In the genomic region with DNA sequence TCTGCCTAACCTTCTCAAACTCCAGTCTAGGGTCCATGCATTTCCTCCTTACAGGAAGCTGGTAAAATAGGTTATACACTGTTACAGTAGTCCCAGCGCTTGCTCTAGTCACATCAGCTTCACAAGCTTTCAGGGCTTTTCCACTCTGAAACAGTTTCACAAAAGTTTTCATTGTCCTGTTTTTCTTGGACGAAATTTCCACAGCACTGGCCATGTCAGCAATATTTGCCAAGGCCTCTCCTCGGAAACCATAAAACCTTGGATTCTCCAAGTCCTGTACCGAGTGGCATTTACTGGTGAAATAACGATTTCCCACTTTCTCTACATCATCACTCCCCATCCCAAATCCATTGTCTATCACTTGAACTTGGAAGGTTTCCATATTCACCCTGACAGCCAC, we compare ENCODE assay signal across 16 cellular contexts. TPM values are rescaled to one million over a fixed set of nuclear protein-coding genes. Genes with fewer than 3 reads are reported as not detected.
A peak's percentile ranks its signal among the peaks of the same experiment; 100 is the strongest.
DNase-seq lines count a peak whose midpoint lies in the region; ATAC-seq, FAIRE-seq and TF ChIP-seq lines count a peak whose summit lies in the region.
"Had no signal": no experiment of that assay in that cellular context is flagged by ENCODE, and none has a peak within 500 bp of the region (broad histone marks: within the 10 kb centered on the region; RNA-seq: fewer than 3 reads in every experiment).

No MANE protein-coding gene starts in this region.

- H3K27ac ChIP-seq in DND-41 (ENCODE audit: low read length): no peak overlapping the region
- peak overlapping the region; percentile 84 for H3K27ac ChIP-seq in cingulate gyrus (ENCODE audit: low read depth, low read length)
- H3K27ac ChIP-seq in layer of hippocampus (ENCODE audit: low read depth, low read length): peak overlapping the region; percentile 75
- H3K27ac ChIP-seq in stomach: peak overlapping the region in 4 of 5 donors; percentile 11 to 54 (median 33)
- H3K27ac ChIP-seq: brain microvascular endothelial cell had no signal

- DNase-seq in DND-41 (no peak), stomach (no peak), NCI-H2081 treated with DMSO at 0.1 percent for 48 hours (lab: John Stamatoyannopoulos, UW) (no peak), H54 (ENCODE audit: insufficient read length, low spot score) (no peak), mesothelial cell of epicardium (ENCODE audit: low spot score in 2 of 2, unreplicated experiment in 2 of 2) (no peak), DMS153 (lab: John Stamatoyannopoulos, UW) (no peak)
- DNase-seq: activated naive CD4-positive, alpha-beta T cell treated with anti-CD3 and anti-CD28 coated beads, Interleukin-2, amount 50 U/mL, for 16 hours; activated T-cell treated with anti-CD3 and anti-CD28 coated beads for 4 hours; brain microvascular endothelial cell; EL; kidney glomerular epithelial cell; NCI-H1417 treated with DMSO at 0.1 percent for 48 hours; RPMI8226; stimulated activated naive B cell treated with anti-CD40 and anti-IgM and Interleukin-4, amounts not matched to agents 10 μg/mL and 1 μg/mL and 100 μg/mL, for 72 hours had no signal

- H3K4me1 ChIP-seq in DND-41 (ENCODE audit: insufficient read depth, low read length): peaks cover 55% of the 10 kb centered on the region
- H3K4me1 ChIP-seq in stomach: peaks cover 7 to 46% (median 33%) of the 10 kb centered on the region in 4 donors

- TF ChIP-seq POLR2A in stomach (IDR thresholded peaks at IDR 0.05): no peak
- no peak for TF ChIP-seq POLR2A in H54 (IDR thresholded peaks at IDR 0.05; ENCODE audit: low read depth, low read length)

- H3K4me3 Mint-ChIP-seq in mesothelial cell of epicardium: no peak overlapping the region

- no peak overlapping the region for H3K9ac ChIP-seq in DND-41 (ENCODE audit: low read depth, low read length)

- H3K27ac Mint-ChIP-seq in mesothelial cell of epicardium: no peak overlapping the region
- H3K27ac Mint-ChIP-seq: stimulated activated naive B cell treated with anti-CD40 and anti-IgM and Interleukin-4, amounts not matched to agents 10 μg/mL and 1 μg/mL and 100 μg/mL, for 72 hours had no signal

- H3K4me3 ChIP-seq in DND-41 (ENCODE audit: low read depth in 1 of 2, low read length in 2 of 2) (no peak overlapping the region), stomach (no peak overlapping the region)

- H3K9me3 Mint-ChIP-seq in mesothelial cell of epicardium: peaks cover 12% of the 10 kb centered on the region
- H3K9me3 Mint-ChIP-seq: stimulated activated naive B cell treated with anti-CD40 and anti-IgM and Interleukin-4, amounts not matched to agents 10 μg/mL and 1 μg/mL and 100 μg/mL, for 72 hours had no signal

- H3K9me3 ChIP-seq in DND-41 (ENCODE audit: insufficient read depth, low read length, severe bottlenecking) (no peaks in the 10 kb centered on the region), stomach (no peaks in the 10 kb centered on the region)

- FAIRE-seq in H54 (lab: Jason Lieb, UNC): no peak

- 85 to 94% (median 93%) methylated on average over 5 of the region's 5 CpGs for WGBS in stomach, 5 donors

- H3K27me3 ChIP-seq in DND-41 (ENCODE audit: insufficient read depth, low read length, poor library complexity) (no peaks in the 10 kb centered on the region), layer of hippocampus (ENCODE audit: control insufficient read depth, insufficient read depth, low read length) (no peaks in the 10 kb centered on the region), stomach (no peaks in the 10 kb centered on the region)
- H3K27me3 ChIP-seq: brain microvascular endothelial cell had no signal

- ATAC-seq in DND-41 (ENCODE audit: insufficient read depth, low read depth): no peak
- ATAC-seq: stimulated activated naive B cell treated with anti-CD40 and anti-IgM and Interleukin-4, amounts not matched to agents 10 μg/mL and 1 μg/mL and 100 μg/mL, for 72 hours had no signal

- peaks cover 69% of the 10 kb centered on the region for H3K79me2 ChIP-seq in DND-41 (ENCODE audit: insufficient read depth, low read length)

- TF ChIP-seq CTCF in DND-41 (IDR thresholded peaks at IDR 0.05; ENCODE audit: borderline replicate concordance, extremely low read depth, low read length, poor library complexity, severe bottlenecking) (no peak), stomach (IDR thresholded peaks at IDR 0.05) (no peak), mesothelial cell of epicardium (IDR thresholded peaks at IDR 0.05; ENCODE audit: unreplicated experiment) (no peak)

- no peaks in the 10 kb centered on the region for H3K27me3 Mint-ChIP-seq in mesothelial cell of epicardium (ENCODE audit: low read depth)
- H3K27me3 Mint-ChIP-seq: stimulated activated naive B cell treated with anti-CD40 and anti-IgM and Interleukin-4, amounts not matched to agents 10 μg/mL and 1 μg/mL and 100 μg/mL, for 72 hours had no signal

- H3K36me3 ChIP-seq in DND-41 (ENCODE audit: insufficient read depth, low read length): peaks cover 21% of the 10 kb centered on the region
- peaks cover 0 to 5% (median 0%) of the 10 kb centered on the region in 4 donors for H3K36me3 ChIP-seq in stomach
- H3K36me3 ChIP-seq: brain microvascular endothelial cell had no signal

- intact Hi-C loops in stomach (cut with DNase I; ENCODE audit: low total_unique reads): no loop called here

- TF ChIP-seq EP300 in stomach (IDR thresholded peaks at IDR 0.05): no peak

- peaks cover 29% of the 10 kb centered on the region for H3K36me3 Mint-ChIP-seq in mesothelial cell of epicardium

- H3K4me2 ChIP-seq in DND-41 (ENCODE audit: insufficient read depth, low read length): peak overlapping the region; percentile 66; the same call in 1 of the 2 replicates

- no peaks in the 10 kb centered on the region for H4K20me1 ChIP-seq in DND-41 (ENCODE audit: insufficient read depth, low read length)

- H3K4me1 Mint-ChIP-seq in mesothelial cell of epicardium: peaks cover 31% of the 10 kb centered on the region

- H2AFZ ChIP-seq in DND-41 (ENCODE audit: low read depth, low read length): no peak overlapping the region

RNA-seq across cellular contexts. Expression of gene MLH3, which starts 2.1 kb away (rescaled TPM):
- total RNA-seq in stomach: 10 to 100 TPM in 4 of 5 donors, 1 to 10 TPM in 1; 9.3 to 53.2 (median 36.8) TPM
- 10 to 100 TPM in 1 of 3 donors, 1 to 10 TPM in 2; 7.2 to 13.4 (median 8.3) TPM for polyA plus RNA-seq in stomach
- 40.3 to 47.4 TPM (median 47.0 TPM) in 3 replicates for total RNA-seq in mesothelial cell of epicardium

RNA-seq across cellular contexts. Expression of gene ACYP1, which starts 14.7 kb away (rescaled TPM):
- total RNA-seq in stomach (10 to 100 TPM in 2 of 5 donors, 1 to 10 TPM in 1, not detected in 2; 7.9 to 27.7 (median 12.2) TPM), mesothelial cell of epicardium (16.7 to 17.5 TPM (median 17.3 TPM) in 3 replicates)
- 10 to 100 TPM in 2 of 3 donors, 1 to 10 TPM in 1; 9.3 to 30.1 (median 11.9) TPM for polyA plus RNA-seq in stomach

RNA-seq across cellular contexts. Expression of gene ZC2HC1C, which starts 20.3 kb away (rescaled TPM):
- total RNA-seq in stomach: 10 to 100 TPM in 1 of 5 donors, 1 to 10 TPM in 1, under 1 TPM in 1, not detected in 2; 0.37 to 10.4 (median 5.9) TPM
- polyA plus RNA-seq in stomach: 1 to 10 TPM; 1.9 to 4.5 (median 3.7) TPM
- 2.3 to 3.6 TPM (median 2.4 TPM) in 3 replicates for total RNA-seq in mesothelial cell of epicardium

RNA-seq across cellular contexts. Expression of gene EIF2B2, which starts 46.4 kb away (rescaled TPM):
- total RNA-seq in stomach (100 to 1,000 TPM in 1 of 5 donors, 10 to 100 TPM in 3, 1 to 10 TPM in 1; 5.8 to 182 (median 23.7) TPM), mesothelial cell of epicardium (31.0 to 34.7 TPM (median 33.9 TPM) in 3 replicates)
- 10 to 100 TPM; 27.6 to 32.1 (median 29.1) TPM for polyA plus RNA-seq in stomach
